ENCODE assay signal across 18 cellular contexts in genomic region chr15:70398694-70399093, GRCh38.
DNase-seq lines count a peak whose midpoint lies in the region; ATAC-seq and TF ChIP-seq lines count a peak whose summit lies in the region.
"Had no signal": no experiment of that assay in that cellular context is flagged by ENCODE, and none has a peak within 500 bp of the region (broad histone marks: within the 10 kb centered on the region; RNA-seq: fewer than 3 reads in every experiment).

No MANE protein-coding gene starts in this region.

- no peaks in the 10 kb centered on the region for H3K36me3 ChIP-seq in KOPT-K1 (ENCODE audit: insufficient read depth, low read length)
- H3K36me3 ChIP-seq in SU-DHL-6 (ENCODE audit: low read length): no peaks in the 10 kb centered on the region
- H3K36me3 ChIP-seq: BLaER1 had no signal

- peak overlapping the region; percentile 2; the same call in 1 of the 2 replicates for H3K9ac ChIP-seq in SU-DHL-6 (ENCODE audit: low read length)
- H3K9ac ChIP-seq: BLaER1 had no signal

- H3K9me3 ChIP-seq in KOPT-K1 (ENCODE audit: insufficient read depth, low read length, poor library complexity, severe bottlenecking) (no peaks in the 10 kb centered on the region), SU-DHL-6 (ENCODE audit: insufficient read depth, low read length) (no peaks in the 10 kb centered on the region)
- H3K9me3 ChIP-seq: BLaER1 had no signal

- peak overlapping the region; percentile 27 for H3K27ac ChIP-seq in KOPT-K1 (ENCODE audit: low read depth, low read length, poor library complexity, severe bottlenecking)
- no peak overlapping the region for H3K27ac ChIP-seq in SU-DHL-6 (ENCODE audit: low read depth, low read length)
- H3K27ac ChIP-seq: 22Rv1, BLaER1 had no signal

- H3K9me3 Mint-ChIP-seq in activated naive CD8-positive, alpha-beta T cell (ENCODE audit: low read depth): no peaks in the 10 kb centered on the region
- H3K9me3 Mint-ChIP-seq in activated naive CD8-positive, alpha-beta T cell treated with anti-CD3 and anti-CD28 coated beads for 36 hours: no peaks in the 10 kb centered on the region
- no peaks in the 10 kb centered on the region for H3K9me3 Mint-ChIP-seq in activated CD8-positive, alpha-beta T cell treated with anti-CD3 and anti-CD28 coated beads for 36 hours
- H3K9me3 Mint-ChIP-seq: CD14-positive monocyte; CD8-positive, alpha-beta T cell; GM23338; HFFc6 had no signal

- H3K27me3 ChIP-seq in SU-DHL-6 (ENCODE audit: low read length): 0 out of 2 replicates have a peak, but pooled peaks cover 2% of the 10 kb centered on the region
- H3K27me3 ChIP-seq: BLaER1 had no signal

- TF ChIP-seq CTCF in SU-DHL-6 (IDR thresholded peaks at IDR 0.05; ENCODE audit: insufficient read depth, low read length, poor library complexity, severe bottlenecking): no peak
- TF ChIP-seq CTCF in activated CD8-positive, alpha-beta T cell treated with anti-CD3 and anti-CD28 coated beads for 36 hours (IDR thresholded peaks at IDR 0.05): no peak

- POLR2A ChIA-PET in activated CD8-positive, alpha-beta T cell treated with anti-CD3 and anti-CD28 coated beads for 36 hours (lab: Charles Lee): no interaction called here

- no peak overlapping the region for H2AFZ ChIP-seq in SU-DHL-6 (ENCODE audit: low read depth, low read length, severe bottlenecking)

- CTCF ChIA-PET in activated CD8-positive, alpha-beta T cell treated with anti-CD3 and anti-CD28 coated beads for 36 hours (lab: Charles Lee): no interaction called here

- intact Hi-C loops in activated CD8-positive, alpha-beta T cell treated with anti-CD3 and anti-CD28 coated beads for 36 hours (cut with micrococcal nuclease): no loop called here

- ATAC-seq in activated CD8-positive, alpha-beta T cell treated with anti-CD3 and anti-CD28 coated beads for 36 hours: no peak
- ATAC-seq in left lobe of liver: no peak
- ATAC-seq: CD8-positive, alpha-beta T cell; HCT116 had no signal

- no peak overlapping the region for H3K4me3 ChIP-seq in SU-DHL-6 (ENCODE audit: insufficient read depth, low read length, poor library complexity, severe bottlenecking)
- H3K4me3 ChIP-seq: BLaER1, GM23338 had no signal

- no peaks in the 10 kb centered on the region for H3F3A ChIP-seq in SU-DHL-6 (ENCODE audit: insufficient read depth)

- DNase-seq in activated naive CD8-positive, alpha-beta T cell treated with anti-CD3 and anti-CD28 coated beads for 36 hours: no peak
- peak; percentile 28 for DNase-seq in mesenteric fat pad (ENCODE audit: low spot score)
- DNase-seq in activated CD8-positive, alpha-beta T cell treated with anti-CD3 and anti-CD28 coated beads for 36 hours: no peak
- DNase-seq in left lobe of liver (ENCODE audit: low spot score): no peak
- DNase-seq in cortex of kidney (lab: John Stamatoyannopoulos, UW): no peak
- DNase-seq: CD8-positive, alpha-beta T cell; DMS79 treated with DMSO at 0.1 percent for 48 hours; GF-D8; H7; HFFc6 had no signal

- H3K9me2 ChIP-seq in SU-DHL-6 (replicated peaks; ENCODE audit: insufficient read depth, low read length): no peaks in the 10 kb centered on the region

- H4K20me1 ChIP-seq in SU-DHL-6 (ENCODE audit: low read depth, low read length): no peaks in the 10 kb centered on the region
- H4K20me1 ChIP-seq: BLaER1 had no signal

- H3K36me3 Mint-ChIP-seq in activated naive CD8-positive, alpha-beta T cell: no peaks in the 10 kb centered on the region
- H3K36me3 Mint-ChIP-seq in activated naive CD8-positive, alpha-beta T cell treated with anti-CD3 and anti-CD28 coated beads for 36 hours: no peaks in the 10 kb centered on the region
- no peaks in the 10 kb centered on the region for H3K36me3 Mint-ChIP-seq in activated CD8-positive, alpha-beta T cell treated with anti-CD3 and anti-CD28 coated beads for 36 hours (ENCODE audit: low read depth)
- H3K36me3 Mint-ChIP-seq: CD14-positive monocyte; CD8-positive, alpha-beta T cell had no signal

- H3K79me2 ChIP-seq in SU-DHL-6 (ENCODE audit: insufficient read depth, low read length): no peaks in the 10 kb centered on the region

- no peak overlapping the region for H3K4me2 ChIP-seq in SU-DHL-6 (ENCODE audit: low read depth, low read length, poor library complexity, severe bottlenecking)
- H3K4me2 ChIP-seq: BLaER1 had no signal

- H3K27me3 Mint-ChIP-seq in activated naive CD8-positive, alpha-beta T cell: peaks cover 2% of the 10 kb centered on the region
- H3K27me3 Mint-ChIP-seq in activated naive CD8-positive, alpha-beta T cell treated with anti-CD3 and anti-CD28 coated beads for 36 hours: peaks cover 15% of the 10 kb centered on the region
- H3K27me3 Mint-ChIP-seq in activated CD8-positive, alpha-beta T cell treated with anti-CD3 and anti-CD28 coated beads for 36 hours: peaks cover 3% of the 10 kb centered on the region

- H3K4me3 Mint-ChIP-seq in activated naive CD8-positive, alpha-beta T cell: no peak overlapping the region
- no peak overlapping the region for H3K4me3 Mint-ChIP-seq in activated naive CD8-positive, alpha-beta T cell treated with anti-CD3 and anti-CD28 coated beads for 36 hours
- no peak overlapping the region for H3K4me3 Mint-ChIP-seq in activated CD8-positive, alpha-beta T cell treated with anti-CD3 and anti-CD28 coated beads for 36 hours
- H3K4me3 Mint-ChIP-seq: CD14-positive monocyte; CD8-positive, alpha-beta T cell; GM23338; HFFc6 had no signal

- H3K4me1 Mint-ChIP-seq in activated naive CD8-positive, alpha-beta T cell (ENCODE audit: low read depth): no peaks in the 10 kb centered on the region
- no peaks in the 10 kb centered on the region for H3K4me1 Mint-ChIP-seq in activated naive CD8-positive, alpha-beta T cell treated with anti-CD3 and anti-CD28 coated beads for 36 hours
- H3K4me1 Mint-ChIP-seq in activated CD8-positive, alpha-beta T cell treated with anti-CD3 and anti-CD28 coated beads for 36 hours (ENCODE audit: low read depth): no peaks in the 10 kb centered on the region

- peak overlapping the region; percentile 36 for H3K27ac Mint-ChIP-seq in activated naive CD8-positive, alpha-beta T cell
- H3K27ac Mint-ChIP-seq in activated naive CD8-positive, alpha-beta T cell treated with anti-CD3 and anti-CD28 coated beads for 36 hours: no peak overlapping the region
- no peak overlapping the region for H3K27ac Mint-ChIP-seq in activated CD8-positive, alpha-beta T cell treated with anti-CD3 and anti-CD28 coated beads for 36 hours
- H3K27ac Mint-ChIP-seq: CD14-positive monocyte; CD8-positive, alpha-beta T cell; GM23338; HFFc6 had no signal
